In genomic region chr2:12074126-12074883, GRCh38 we compare ENCODE assay signal across 19 cellular contexts.
DNase-seq lines count a peak whose midpoint lies in the region; ATAC-seq, FAIRE-seq and TF ChIP-seq lines count a peak whose summit lies in the region.
"Had no signal": no experiment of that assay in that cellular context is flagged by ENCODE, and none has a peak within 500 bp of the region (broad histone marks: within the 10 kb centered on the region; RNA-seq: fewer than 3 reads in every experiment).

No MANE protein-coding gene starts in this region.

- H3K4me3 Mint-ChIP-seq in naive thymus-derived CD4-positive, alpha-beta T cell, result no peak overlapping the region
- H3K4me3 Mint-ChIP-seq: activated naive CD4-positive, alpha-beta T cell treated with anti-CD3 and anti-CD28 coated beads for 36 hours; T-cell had no signal

- TF ChIP-seq POLR2A in GM12878 (IDR thresholded peaks at IDR 0.05; ENCODE audit: low read depth, low read length), result no peak
- TF ChIP-seq POLR2A in H54 (IDR thresholded peaks at IDR 0.05; ENCODE audit: low read depth, low read length), result no peak

- POLR2A ChIA-PET in GM12878 (lab: Charles Lee), result interaction anchor here (0.7 to 1.2 kb wide), 5 partner anchors 22 to 1605 kb away, joined by 3 read pairs; no protein-coding TSS in a partner anchor
- POLR2A ChIA-PET in naive thymus-derived CD4-positive, alpha-beta T cell (lab: Charles Lee), result no interaction called here

- TF ChIP-seq CTCF in GM12878 (IDR thresholded peaks at IDR 0.05 in 2 of 3, conservative IDR thresholded peaks at IDR 0.05 in 1 of 3; ENCODE audit: control insufficient read depth in 2 of 3, extremely low read depth in 1 of 3, insufficient read depth in 1 of 3, low read depth in 3 of 3, low read length in 3 of 3), result no peak

- peaks cover 34% of the 10 kb centered on the region for H3K4me1 ChIP-seq in GM12878 (ENCODE audit: control insufficient read depth, insufficient read depth, low read length)
- no peaks in the 10 kb centered on the region for H3K4me1 ChIP-seq in naive thymus-derived CD4-positive, alpha-beta T cell (ENCODE audit: control insufficient read depth in 2 of 2, insufficient read depth in 2 of 2, low read length in 2 of 2)
- H3K4me1 ChIP-seq: esophagus squamous epithelium had no signal

- no peaks in the 10 kb centered on the region for H4K20me1 ChIP-seq in GM12878 (ENCODE audit: control insufficient read depth, insufficient read depth)

- no peaks in the 10 kb centered on the region; a peak in 1 of 4 replicates for H3K36me3 ChIP-seq in GM12878 (ENCODE audit: control insufficient read depth in 2 of 2, insufficient read depth in 2 of 2, low read length in 1 of 2)
- H3K36me3 ChIP-seq in naive thymus-derived CD4-positive, alpha-beta T cell (ENCODE audit: control insufficient read depth in 2 of 3, insufficient read depth in 3 of 3, low read length in 3 of 3), result no peaks in the 10 kb centered on the region
- H3K36me3 ChIP-seq: esophagus squamous epithelium had no signal

- no peaks in the 10 kb centered on the region; the same call in 2 of the 3 replicates for H3K9me3 ChIP-seq in GM12878 (replicated peaks; ENCODE audit: control insufficient read depth, insufficient read depth, low read length)
- H3K9me3 ChIP-seq in naive thymus-derived CD4-positive, alpha-beta T cell (ENCODE audit: control insufficient read depth in 2 of 3, low read length in 3 of 3), result no peaks in the 10 kb centered on the region
- H3K9me3 ChIP-seq: esophagus squamous epithelium had no signal

- peak; percentile 37 for DNase-seq in ELF-1 (ENCODE audit: low read depth, low spot score)
- peak; percentile 67 for DNase-seq in GM12878 (ENCODE audit: low read depth, low spot score)
- no peak for DNase-seq in naive thymus-derived CD4-positive, alpha-beta T cell
- DNase-seq in posterior cingulate gyrus, result no peak
- DNase-seq in H54 (ENCODE audit: insufficient read length, low spot score), result no peak
- DNase-seq in GM19238 (ENCODE audit: insufficient read length, low spot score), result no peak
- DNase-seq: activated CD4-positive, CD25-positive, alpha-beta regulatory T cell treated with anti-CD3 and anti-CD28 coated beads, Interleukin-2, amount 50 U/mL, for 72 hours; activated CD8-positive, alpha-beta memory T cell treated with anti-CD3 and anti-CD28 coated beads, Interleukin-2, amount 50 U/mL, for 4 hours; activated naive CD4-positive, alpha-beta T cell treated with anti-CD3 and anti-CD28 coated beads for 36 hours; dermis blood vessel endothelial cell; esophagus squamous epithelium; kidney; NCI-H146; NCI-H526; PC-3; stimulated activated CD4-positive, alpha-beta T cell treated with anti-CD3 and anti-CD28 coated beads, Interleukin-4, amount 100 ng/mL, for 4 hours had no signal

- no peak overlapping the region for H3K4me3 ChIP-seq in GM12878
- H3K4me3 ChIP-seq in naive thymus-derived CD4-positive, alpha-beta T cell (ENCODE audit: low read length), result no peak overlapping the region
- H3K4me3 ChIP-seq: esophagus squamous epithelium had no signal

- RAD21 ChIA-PET in GM12878 (lab: Charles Lee; ENCODE audit: unreplicated experiment), result interaction anchor here (1.1 to 2.3 kb wide), 7 partner anchors 13 to 207 kb away, joined by 3 to 9 read pairs (median 5); no protein-coding TSS in a partner anchor

- H3K9ac ChIP-seq in GM12878 (ENCODE audit: control insufficient read depth, insufficient read depth, low read length), result no peak overlapping the region

- H3K36me3 Mint-ChIP-seq in naive thymus-derived CD4-positive, alpha-beta T cell, result no peaks in the 10 kb centered on the region
- H3K36me3 Mint-ChIP-seq: T-cell had no signal

- H3K9me3 Mint-ChIP-seq in naive thymus-derived CD4-positive, alpha-beta T cell, result no peaks in the 10 kb centered on the region
- H3K9me3 Mint-ChIP-seq: activated naive CD4-positive, alpha-beta T cell treated with anti-CD3 and anti-CD28 coated beads for 36 hours; T-cell had no signal

- ATAC-seq in HG02759 (IDR thresholded peaks at IDR 0.05; ENCODE audit: unreplicated experiment), result peak; percentile 28
- ATAC-seq in GM12878, result peak; percentile 79
- peak; percentile 88 for ATAC-seq in naive thymus-derived CD4-positive, alpha-beta T cell
- ATAC-seq in GM21619 (IDR thresholded peaks at IDR 0.05; ENCODE audit: unreplicated experiment), result no peak
- ATAC-seq: PC-3 had no signal

- no peak overlapping the region for H3K4me2 ChIP-seq in GM12878 (ENCODE audit: control insufficient read depth, insufficient read depth)

- SMC1A ChIA-PET in GM12878 (lab: Charles Lee; ENCODE audit: uncharacterized antibody, unreplicated experiment), result interaction anchor here (0.9 to 4.5 kb wide), 11 partner anchors 13 to 244 kb away, joined by 3 to 25 read pairs (median 5); no protein-coding TSS in a partner anchor

- 85% methylated on average over 8 of the region's 8 CpGs for WGBS in GM12878 (ENCODE audit: insufficient coverage, insufficient replicate concordance, low lambda C conversion rate, missing lambda C conversion rate)

- no peak for TF ChIP-seq RAD21 in GM12878 (IDR thresholded peaks at IDR 0.05; ENCODE audit: insufficient read depth, low read depth, low read length)

- peak; percentile 48 to 51; a peak in 1 of 4 replicates for TF ChIP-seq EP300 in GM12878 (IDR thresholded peaks at IDR 0.05; ENCODE audit: borderline replicate concordance in 1 of 2, control insufficient read depth in 1 of 2, low read depth in 2 of 2, low read length in 2 of 2)

- H3K27ac ChIP-seq in GM12878 (ENCODE audit: control insufficient read depth, insufficient read depth), result 0 out of 2 replicates have a peak overlapping the region, but pooled peaks have one; percentile 15
- H3K27ac ChIP-seq in naive thymus-derived CD4-positive, alpha-beta T cell (ENCODE audit: low read depth, low read length), result no peak overlapping the region
- H3K27ac ChIP-seq: esophagus squamous epithelium had no signal

- H2AFZ ChIP-seq in GM12878 (ENCODE audit: control insufficient read depth, low read depth, low read length), result no peak overlapping the region

- H3K4me1 Mint-ChIP-seq in naive thymus-derived CD4-positive, alpha-beta T cell, result peaks cover 0 to 18% (median 4%) of the 10 kb centered on the region in 7 donors

- H3K27ac Mint-ChIP-seq in naive thymus-derived CD4-positive, alpha-beta T cell, result peak overlapping the region in 2 of 9 donors; percentile 31 to 48
- H3K27ac Mint-ChIP-seq: activated naive CD4-positive, alpha-beta T cell treated with anti-CD3 and anti-CD28 coated beads for 36 hours; T-cell had no signal

- peaks cover 0 to 24% (median 0%) of the 10 kb centered on the region in 5 donors for H3K27me3 Mint-ChIP-seq in naive thymus-derived CD4-positive, alpha-beta T cell
- H3K27me3 Mint-ChIP-seq: T-cell had no signal

- H3K27me3 ChIP-seq in GM12878 (replicated peaks in 1 of 2; ENCODE audit: control insufficient read depth in 2 of 2, insufficient read depth in 2 of 2, low read length in 1 of 2), result no peaks in the 10 kb centered on the region
- H3K27me3 ChIP-seq in naive thymus-derived CD4-positive, alpha-beta T cell (ENCODE audit: control insufficient read depth in 2 of 2, insufficient read depth in 2 of 2, low read length in 2 of 2), result no peaks in the 10 kb centered on the region
- H3K27me3 ChIP-seq: esophagus squamous epithelium had no signal

- no TSS peak for BruUV-seq in GM12878 (replicated peaks; lab: Mats Ljungman, UMichigan)

- CTCF ChIA-PET in GM12878 (lab: Yijun Ruan, JAX), result interaction anchor here (1.0 to 1.6 kb wide), 4 partner anchors 9 to 211 kb away, joined by 3 to 4 read pairs (median 3); no protein-coding TSS in a partner anchor
- CTCF ChIA-PET in naive thymus-derived CD4-positive, alpha-beta T cell (lab: Charles Lee), result no interaction called here

- in situ Hi-C loops in GM12878 (cut with MboI), result no loop called here

- peaks cover 2% of the 10 kb centered on the region for H3K79me2 ChIP-seq in GM12878 (ENCODE audit: control insufficient read depth, insufficient read depth, low read length)

- intact Hi-C loops in GM12878 (cut with micrococcal nuclease; ENCODE audit: unreplicated experiment) (loop anchor here (2.0 to 5.0 kb wide), 4 partner anchors 42 to 212 kb away; no protein-coding TSS in a partner anchor), posterior cingulate gyrus (cut with DNase I) (no loop called here)
- intact Hi-C loops in naive thymus-derived CD4-positive, alpha-beta T cell (cut with micrococcal nuclease), result no loop called here

- FAIRE-seq in GM12878 (lab: Jason Lieb, UNC) (peak; percentile 27), H54 (lab: Jason Lieb, UNC) (no peak)
- FAIRE-seq: kidney had no signal

TF ChIP-seq in GM12878, 131 proteins besides CTCF, POLR2A, EP300 and RAD21 (continues in another document):
- TF ChIP-seq SMAD1 (IDR thresholded peaks at IDR 0.05; ENCODE audit: low read depth, partially characterized antibody), result no peak
- TF ChIP-seq SP1 (IDR thresholded peaks at IDR 0.05; ENCODE audit: low read depth, low read length), result no peak
- TF ChIP-seq DPF2 (IDR thresholded peaks at IDR 0.05), result 0 out of 2 replicates have a peak, but pooled peaks have one; percentile 35
- TF ChIP-seq MYC (IDR thresholded peaks at IDR 0.05; ENCODE audit: insufficient read depth, insufficient read length, insufficient replicate concordance, low read length, severe bottlenecking), result no peak
- peak; percentile 83; the same call in 1 of the 2 replicates for TF ChIP-seq BCL11A (IDR thresholded peaks at IDR 0.05; ENCODE audit: low read depth, low read length)
- TF ChIP-seq FOXK2 (IDR thresholded peaks at IDR 0.05), result no peak
- peak; percentile 34; the same call in 1 of the 2 replicates for TF ChIP-seq POLR2AphosphoS5 (IDR thresholded peaks at IDR 0.05; ENCODE audit: low read length)
- TF ChIP-seq, protein P1, sequence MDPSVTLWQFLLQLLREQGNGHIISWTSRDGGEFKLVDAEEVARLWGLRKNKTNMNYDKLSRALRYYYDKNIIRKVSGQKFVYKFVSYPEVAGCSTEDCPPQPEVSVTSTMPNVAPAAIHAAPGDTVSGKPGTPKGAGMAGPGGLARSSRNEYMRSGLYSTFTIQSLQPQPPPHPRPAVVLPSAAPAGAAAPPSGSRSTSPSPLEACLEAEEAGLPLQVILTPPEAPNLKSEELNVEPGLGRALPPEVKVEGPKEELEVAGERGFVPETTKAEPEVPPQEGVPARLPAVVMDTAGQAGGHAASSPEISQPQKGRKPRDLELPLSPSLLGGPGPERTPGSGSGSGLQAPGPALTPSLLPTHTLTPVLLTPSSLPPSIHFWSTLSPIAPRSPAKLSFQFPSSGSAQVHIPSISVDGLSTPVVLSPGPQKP (IDR thresholded peaks at IDR 0.05; ENCODE audit: low read depth, low read length), result no peak
- TF ChIP-seq RELA (IDR thresholded peaks at IDR 0.05; ENCODE audit: borderline replicate concordance, partially characterized antibody), result no peak
- no peak for TF ChIP-seq SREBF2 (IDR thresholded peaks at IDR 0.05; ENCODE audit: low read length)

Comparison
In these comparisons a context has a peak if more than half of its experiments do, and no peak if none do; other contexts are left out.
1. DNase-seq: peak in ELF-1 (single experiment) and GM12878 (single experiment); none in naive thymus-derived CD4-positive, alpha-beta T cell (0 of 9), posterior cingulate gyrus (0 of 10), H54 (single experiment) and GM19238 (single experiment).